In genomic region chr21:44878053-44878982, GRCh38 we compare ENCODE assay signal across 1 cellular context.
TF ChIP-seq lines count a peak whose summit lies in the region.

No MANE protein-coding gene starts in this region.

TF ChIP-seq in GM23338, 12 proteins besides CTCF, POLR2A, EP300 and RAD21 (continued from another document):
- no peak for TF ChIP-seq ZNF462 (CRISPR knock-in tag; IDR thresholded peaks at IDR 0.05)
TF ChIP-seq in GM23338: peak in this region for 0.
